14 cellular contexts compared by ENCODE assay signal in the genomic region with DNA sequence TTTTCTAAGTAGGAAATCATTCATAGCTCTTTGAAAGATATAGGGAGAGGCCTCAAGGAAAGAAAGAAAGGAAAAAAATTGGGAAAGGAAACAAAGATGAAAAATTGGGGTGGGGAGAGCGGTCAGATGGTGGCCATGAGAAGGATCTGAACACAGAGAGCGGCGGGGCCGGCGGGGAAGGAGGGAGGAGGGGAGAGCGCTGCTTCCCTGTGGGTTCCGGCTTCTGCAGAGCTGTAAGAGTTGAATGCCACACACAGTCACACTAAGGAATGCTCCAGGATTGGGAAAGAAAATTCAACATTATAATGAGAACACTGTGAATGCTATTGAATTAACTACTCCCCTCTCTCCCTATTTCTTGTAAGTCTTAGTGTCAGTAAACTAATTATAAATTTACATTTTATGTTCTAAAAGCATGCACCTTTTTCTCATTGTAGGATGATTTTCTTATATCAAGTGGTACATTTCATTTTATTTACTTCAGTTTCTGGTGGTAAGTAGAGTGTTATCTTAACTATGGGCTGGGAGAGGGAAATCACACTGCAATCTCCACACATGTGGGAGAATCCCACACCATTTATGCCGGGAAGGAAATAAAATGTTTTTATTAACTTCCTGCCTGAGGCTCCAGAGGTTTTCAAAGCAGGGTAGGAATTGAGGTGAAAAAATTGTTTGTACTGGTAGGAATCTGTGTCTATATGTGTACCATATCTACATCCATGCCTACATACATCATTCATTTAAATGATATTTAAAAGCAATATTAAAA. TPM values are rescaled to one million over a fixed set of nuclear protein-coding genes. Genes with fewer than 3 reads are reported as not detected.
A peak's percentile ranks its signal among the peaks of the same experiment; 100 is the strongest.
DNase-seq lines count a peak whose midpoint lies in the region; ATAC-seq and TF ChIP-seq lines count a peak whose summit lies in the region.
"Had no signal": no experiment of that assay in that cellular context is flagged by ENCODE, and none has a peak within 500 bp of the region (broad histone marks: within the 10 kb centered on the region; RNA-seq: fewer than 3 reads in every experiment).

No MANE protein-coding gene starts in this region.

- H3K9me3 ChIP-seq in body of pancreas: no peaks in the 10 kb centered on the region

- CTCF ChIA-PET in Calu3 (lab: Charles Lee): no interaction called here

- H3K4me3 ChIP-seq in body of pancreas: peak overlapping the region; percentile 4 to 28

- H3K27me3 ChIP-seq in body of pancreas: no peaks in the 10 kb centered on the region

- peak overlapping the region; percentile 60 for H3K4me3 Mint-ChIP-seq in Calu3 (ENCODE audit: low read depth, unreplicated experiment)
- peak overlapping the region; percentile 71 for H3K4me3 Mint-ChIP-seq in nephron progenitor cell
- H3K4me3 Mint-ChIP-seq: activated CD4-positive, alpha-beta memory T cell treated with anti-CD3 and anti-CD28 coated beads for 36 hours; T-helper 2 cell treated with Interferon-gamma antibody and Interleukin-4, amounts not matched to agents 5 μg/mL and 100 μg/mL, for 36 hours had no signal

- no peaks in the 10 kb centered on the region for H3K36me3 ChIP-seq in body of pancreas (replicated peaks in 1 of 2; ENCODE audit: insufficient read depth in 1 of 2, low read depth in 2 of 2)

- ATAC-seq in body of pancreas: peak; percentile 89
- no peak for ATAC-seq in activated naive CD4-positive, alpha-beta T cell treated with anti-CD3 and anti-CD28 coated beads, Interleukin-2, amount 50 U/mL, for 72 hours
- no peak for ATAC-seq in HG02623 (IDR thresholded peaks at IDR 0.05; ENCODE audit: unreplicated experiment)
- ATAC-seq in HG02763 (IDR thresholded peaks at IDR 0.05; ENCODE audit: unreplicated experiment): no peak
- ATAC-seq: Panc1 had no signal

- TF ChIP-seq CTCF in Calu3 (IDR thresholded peaks at IDR 0.05; ENCODE audit: unreplicated experiment) (no peak), body of pancreas (IDR thresholded peaks at IDR 0.05) (no peak), nephron progenitor cell (IDR thresholded peaks at IDR 0.05) (no peak)

- peak overlapping the region in 3 of 4 donors; percentile 81 to 87 (median 84) for H3K27ac ChIP-seq in body of pancreas

- no peaks in the 10 kb centered on the region for H3K36me3 Mint-ChIP-seq in Calu3 (ENCODE audit: insufficient read depth, unreplicated experiment)
- no peaks in the 10 kb centered on the region for H3K36me3 Mint-ChIP-seq in nephron progenitor cell (ENCODE audit: low read depth)
- peaks cover 0 to 8% of the 10 kb centered on the region in 2 donors for H3K36me3 Mint-ChIP-seq in activated naive CD4-positive, alpha-beta T cell treated with anti-CD3 and anti-CD28 coated beads, Interleukin-2, amount 50 U/mL, for 72 hours
- H3K36me3 Mint-ChIP-seq: activated CD4-positive, alpha-beta memory T cell treated with anti-CD3 and anti-CD28 coated beads for 36 hours had no signal

- H3K4me1 Mint-ChIP-seq in Calu3 (ENCODE audit: low read depth, unreplicated experiment): peaks cover 11% of the 10 kb centered on the region
- H3K4me1 Mint-ChIP-seq in nephron progenitor cell: peaks cover 21% of the 10 kb centered on the region

- DNase-seq in Calu3: peak; percentile 42
- peak; percentile 69 to 77 (median 73) for DNase-seq in body of pancreas
- peak; percentile 61 for DNase-seq in iPS-NIHi7 (ENCODE audit: extremely low spot score)
- peak; percentile 48 for DNase-seq in nephron progenitor cell
- no peak for DNase-seq in activated naive CD4-positive, alpha-beta T cell treated with anti-CD3 and anti-CD28 coated beads, Interleukin-2, amount 50 U/mL, for 72 hours (ENCODE audit: low spot score in 2 of 2)
- DNase-seq in effector CD4-positive, alpha-beta T cell: no peak
- DNase-seq: activated CD4-positive, alpha-beta memory T cell treated with anti-CD3 and anti-CD28 coated beads for 36 hours; HCEC 1CT; NCI-H510A treated with DMSO at 0.1 percent for 48 hours; nucleus accumbens had no signal

- TF ChIP-seq POLR2A in body of pancreas (IDR thresholded peaks at IDR 0.05): peak in 2 of 3 donors; percentile 55 to 68

- no TSS peak for BruUV-seq in Calu3 (replicated peaks; lab: Mats Ljungman, UMichigan)

- H3K27me3 Mint-ChIP-seq in Calu3 (ENCODE audit: unreplicated experiment) (no peaks in the 10 kb centered on the region), nephron progenitor cell (ENCODE audit: low read depth, poor library complexity) (peaks cover 4% of the 10 kb centered on the region)

- intact Hi-C loops in Calu3 (cut with micrococcal nuclease; ENCODE audit: unreplicated experiment) (loop anchor here (10.0 kb wide), 1 partner anchor 62 kb away; no protein-coding TSS in a partner anchor), body of pancreas (cut with DNase I) (no loop called here)

- H3K4me1 ChIP-seq in body of pancreas: peaks cover 23% of the 10 kb centered on the region

- H3K9me3 Mint-ChIP-seq in Calu3 (ENCODE audit: low read depth, unreplicated experiment) (no peaks in the 10 kb centered on the region), nephron progenitor cell (peaks cover 8% of the 10 kb centered on the region)
- H3K9me3 Mint-ChIP-seq in activated naive CD4-positive, alpha-beta T cell treated with anti-CD3 and anti-CD28 coated beads, Interleukin-2, amount 50 U/mL, for 72 hours: no peaks in the 10 kb centered on the region
- H3K9me3 Mint-ChIP-seq: activated CD4-positive, alpha-beta memory T cell treated with anti-CD3 and anti-CD28 coated beads for 36 hours; T-helper 2 cell treated with Interferon-gamma antibody and Interleukin-4, amounts not matched to agents 5 μg/mL and 100 μg/mL, for 36 hours had no signal

- WGBS in body of pancreas, 2 donors: 3 to 6% methylated on average over 8 of the region's 8 CpGs

- H3K27ac Mint-ChIP-seq in Calu3 (ENCODE audit: unreplicated experiment) (peak overlapping the region; percentile 82), nephron progenitor cell (no peak overlapping the region)
- H3K27ac Mint-ChIP-seq in activated naive CD4-positive, alpha-beta T cell treated with anti-CD3 and anti-CD28 coated beads, Interleukin-2, amount 50 U/mL, for 72 hours: no peak overlapping the region
- H3K27ac Mint-ChIP-seq: activated CD4-positive, alpha-beta memory T cell treated with anti-CD3 and anti-CD28 coated beads for 36 hours; T-helper 2 cell treated with Interferon-gamma antibody and Interleukin-4, amounts not matched to agents 5 μg/mL and 100 μg/mL, for 36 hours had no signal

RNA-seq across cellular contexts. Expression of gene F11, which starts 0.9 kb away (rescaled TPM):
- 0.38 and 0.86 TPM in 2 replicates for total RNA-seq in Calu3 (2022)
- total RNA-seq in body of pancreas: 10 to 100 TPM; 18.4 to 53.1 TPM
- not detected for total RNA-seq in activated naive CD4-positive, alpha-beta T cell treated with anti-CD3 and anti-CD28 coated beads, Interleukin-2, amount 50 U/mL, for 72 hours
- total RNA-seq: activated CD4-positive, alpha-beta memory T cell treated with anti-CD3 and anti-CD28 coated beads for 36 hours had no signal

RNA-seq across cellular contexts. Expression of gene KLKB1, which starts 39.6 kb away (rescaled TPM):
- 2.6 and 2.9 TPM in 2 replicates for total RNA-seq in Calu3 (2022)
- total RNA-seq in body of pancreas: 1 to 10 TPM; 2.6 to 3.1 TPM
- under 1 TPM in 1 of 2 donors, not detected in 1; 0.45 TPM for total RNA-seq in activated naive CD4-positive, alpha-beta T cell treated with anti-CD3 and anti-CD28 coated beads, Interleukin-2, amount 50 U/mL, for 72 hours
- total RNA-seq: activated CD4-positive, alpha-beta memory T cell treated with anti-CD3 and anti-CD28 coated beads for 36 hours had no signal

Comparison
In these comparisons a context has a peak if more than half of its experiments do, and no peak if none do; other contexts are left out.
1. DNase-seq: peak in Calu3 (single experiment), body of pancreas (4 of 4), iPS-NIHi7 (single experiment) and nephron progenitor cell (single experiment); none in activated naive CD4-positive, alpha-beta T cell treated with anti-CD3 and anti-CD28 coated beads, Interleukin-2, amount 50 U/mL, for 72 hours (0 of 2) and effector CD4-positive, alpha-beta T cell (single experiment).
2. RNA of gene F11, which starts 0.9 kb away (total RNA-seq): 18.4 to 53.1 TPM in body of pancreas; 0.38 to 0.86 TPM in Calu3 and not detected in activated naive CD4-positive, alpha-beta T cell treated with anti-CD3 and anti-CD28 coated beads, Interleukin-2, amount 50 U/mL, for 72 hours; every median in the first group is over 10 times any median in the second.